ENCODE assay signal across 1 cellular context in genomic region chr12:66503746-66504145, GRCh38.
TF ChIP-seq lines count a peak whose summit lies in the region.

No MANE protein-coding gene starts in this region.

TF ChIP-seq in GM23338, 12 proteins besides CTCF, POLR2A, EP300 and RAD21 (continued from another document):
- TF ChIP-seq ZNF331 (CRISPR knock-in tag; IDR thresholded peaks at IDR 0.05; ENCODE audit: low read depth) (no peak), NANOG (IDR thresholded peaks at IDR 0.05; ENCODE audit: borderline replicate concordance) (no peak), STAT1 (IDR thresholded peaks at IDR 0.05; ENCODE audit: unreplicated experiment) (no peak), EZH2phosphoT487 (IDR thresholded peaks at IDR 0.05; ENCODE audit: unreplicated experiment) (no peak)
TF ChIP-seq in GM23338: peak in this region for 0.
